In genomic region chr1:236059011-236059410, GRCh38 we compare ENCODE assay signal across 23 cellular contexts. TPM values are rescaled to one million over a fixed set of nuclear protein-coding genes. Genes with fewer than 3 reads are reported as not detected.
DNase-seq lines count a peak whose midpoint lies in the region; ATAC-seq and TF ChIP-seq lines count a peak whose summit lies in the region.
"Had no signal": no experiment of that assay in that cellular context is flagged by ENCODE, and none has a peak within 500 bp of the region (broad histone marks: within the 10 kb centered on the region; RNA-seq: fewer than 3 reads in every experiment).

No MANE protein-coding gene starts in this region.

- ATAC-seq in GM18873 (IDR thresholded peaks at IDR 0.05; ENCODE audit: low FRiP score, unreplicated experiment) (no peak), GM21447 (IDR thresholded peaks at IDR 0.05; ENCODE audit: unreplicated experiment) (no peak)
- ATAC-seq: upper lobe of right lung had no signal

- H3K9me3 ChIP-seq in muscle layer of colon (ENCODE audit: low read length): no peaks in the 10 kb centered on the region
- H3K9me3 ChIP-seq in stomach smooth muscle (ENCODE audit: control insufficient read depth in 2 of 2, low read length in 2 of 2): no peaks in the 10 kb centered on the region
- H3K9me3 ChIP-seq: ascending aorta, upper lobe of right lung had no signal

- H3K36me3 ChIP-seq in muscle layer of colon (ENCODE audit: insufficient read depth, low read length) (peaks cover 11% of the 10 kb centered on the region), stomach smooth muscle (ENCODE audit: control insufficient read depth in 2 of 2, insufficient read depth in 2 of 2, low read length in 2 of 2) (peaks cover 2 to 8% of the 10 kb centered on the region in 2 donors)
- H3K36me3 ChIP-seq: ascending aorta, upper lobe of right lung had no signal

- DNase-seq in HFF-Myc (ENCODE audit: extremely low read depth, low read depth): no peak
- DNase-seq in epithelial cell of proximal tubule (ENCODE audit: low read depth): no peak
- DNase-seq in HCEC 1CT: no peak
- no peak for DNase-seq in NCI-H2081 (lab: John Stamatoyannopoulos, UW)
- DNase-seq: activated CD4-positive, alpha-beta T cell treated with anti-CD3 and anti-CD28 coated beads, Interleukin-2, amount 50 U/mL, for 48 hours; activated naive CD4-positive, alpha-beta T cell treated with anti-CD3 and anti-CD28 coated beads, Interleukin-2, amount 10 ng/mL, durations not matched to agents 7 days and 5 days; CD8-positive, alpha-beta memory T cell; DND-41; effector memory CD8-positive, alpha-beta T cell; H9; kidney glomerular epithelial cell; MV-4-11; NCI-H2029; occipital lobe; T-helper 1 cell; upper lobe of right lung had no signal

- H3K27ac ChIP-seq in muscle layer of colon (ENCODE audit: low read depth, low read length) (peak overlapping the region; percentile 56), stomach smooth muscle (ENCODE audit: low read length) (peak overlapping the region; percentile 4)
- H3K27ac ChIP-seq: ascending aorta, HL-60, upper lobe of right lung had no signal

- no peak overlapping the region for H3K9ac ChIP-seq in muscle layer of colon (ENCODE audit: low read length)
- peak overlapping the region in 1 of 2 donors; percentile 26 for H3K9ac ChIP-seq in stomach smooth muscle (ENCODE audit: low read length in 2 of 2)

- H3K4me3 ChIP-seq in HFF-Myc (replicated peaks; ENCODE audit: low read depth, low read length) (peak overlapping the region; percentile 10; the same call in 1 of the 2 replicates), epithelial cell of proximal tubule (ENCODE audit: low read depth, low read length) (peak overlapping the region; percentile 14), muscle layer of colon (ENCODE audit: low read depth in 1 of 2, low read length in 2 of 2) (peak overlapping the region; percentile 36 to 49), stomach smooth muscle (ENCODE audit: low read length in 2 of 2) (peak overlapping the region; percentile 45 to 58)
- H3K4me3 ChIP-seq: ascending aorta, smooth muscle cell, upper lobe of right lung had no signal

- H3K4me1 ChIP-seq in muscle layer of colon (ENCODE audit: insufficient read depth, low read length) (peaks cover 58% of the 10 kb centered on the region), stomach smooth muscle (ENCODE audit: control insufficient read depth, insufficient read depth, low read length) (peaks cover 53% of the 10 kb centered on the region)
- H3K4me1 ChIP-seq: upper lobe of right lung had no signal

- no peaks in the 10 kb centered on the region for H3K27me3 ChIP-seq in muscle layer of colon (ENCODE audit: control insufficient read depth in 1 of 2, insufficient read depth in 2 of 2, low read length in 2 of 2)
- no peaks in the 10 kb centered on the region for H3K27me3 ChIP-seq in stomach smooth muscle (ENCODE audit: control insufficient read depth in 1 of 2, insufficient read depth in 2 of 2, low read length in 2 of 2)
- H3K27me3 ChIP-seq: ascending aorta, upper lobe of right lung had no signal

- TF ChIP-seq CTCF in HFF-Myc (IDR thresholded peaks at IDR 0.05; ENCODE audit: low read depth, low read length, missing control alignments) (no peak), epithelial cell of proximal tubule (conservative IDR thresholded peaks at IDR 0.05; ENCODE audit: low read depth, low read length) (no peak)

RNA-seq across cellular contexts. Expression of gene NID1, which starts 5.9 kb away (rescaled TPM):
- total RNA-seq in epithelial cell of proximal tubule: 19.2 and 23.2 TPM in 2 replicates
